13 cellular contexts compared by ENCODE assay signal in the genomic region with DNA sequence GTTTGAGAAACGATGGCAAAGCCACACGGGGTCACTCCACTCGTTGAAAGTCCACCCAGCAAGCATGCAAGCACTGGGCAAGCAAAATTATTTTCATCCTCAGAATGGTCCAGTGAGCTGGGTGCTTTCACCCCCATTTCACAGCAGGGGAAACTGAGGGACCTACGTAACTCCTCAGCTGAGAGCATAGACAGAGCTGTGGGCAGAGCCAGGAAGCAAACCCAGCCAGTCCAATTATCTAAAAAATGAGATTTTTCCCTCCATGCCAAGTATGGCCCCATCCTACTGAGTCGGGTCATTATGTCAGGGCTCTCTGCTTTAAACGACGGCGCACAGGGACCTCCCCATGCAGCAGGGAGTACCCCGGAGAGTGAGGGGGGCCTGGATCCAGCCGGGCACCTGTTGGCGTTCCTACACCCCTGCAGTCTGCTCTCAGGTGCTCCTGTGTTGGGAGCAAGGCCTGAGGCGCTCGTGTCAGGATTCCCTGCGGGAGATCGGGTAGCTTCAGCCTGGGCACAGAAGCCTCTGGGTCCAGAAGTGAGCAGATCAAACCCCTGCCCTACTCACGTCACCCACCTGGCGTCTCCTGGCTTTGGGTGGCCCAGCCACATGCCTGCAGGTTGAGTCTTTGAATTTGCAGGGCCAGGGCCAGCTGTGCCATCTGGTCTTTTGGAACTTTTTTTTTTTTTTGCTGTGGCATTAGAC. TPM values are rescaled to one million over a fixed set of nuclear protein-coding genes. Genes with fewer than 3 reads are reported as not detected.
DNase-seq lines count a peak whose midpoint lies in the region; TF ChIP-seq lines count a peak whose summit lies in the region.
"Had no signal": no experiment of that assay in that cellular context is flagged by ENCODE, and none has a peak within 500 bp of the region (broad histone marks: within the 10 kb centered on the region; RNA-seq: fewer than 3 reads in every experiment).

No MANE protein-coding gene starts in this region.

- WGBS in prostate gland = 77% methylated on average over 17 of the region's 17 CpGs

- intact Hi-C loops in prostate gland (cut with DNase I) = no loop called here

- H3K27me3 Mint-ChIP-seq in nephron progenitor cell (ENCODE audit: low read depth, poor library complexity) = peaks cover 11% of the 10 kb centered on the region

- H3K9me3 ChIP-seq in prostate gland = no peaks in the 10 kb centered on the region

- no peak for TF ChIP-seq POLR2A in prostate gland (IDR thresholded peaks at IDR 0.05)

- CTCF ChIA-PET in BJ (lab: Yijun Ruan, JAX) = interaction anchor here (0.6 to 1.5 kb wide), 3 partner anchors 10 to 90 kb away, joined by 3 to 4 read pairs (median 3); no protein-coding TSS in a partner anchor

- peaks cover 4% of the 10 kb centered on the region for H3K36me3 Mint-ChIP-seq in nephron progenitor cell (ENCODE audit: low read depth)
- H3K36me3 Mint-ChIP-seq: naive B cell had no signal

- POLR2A ChIA-PET in BJ (lab: Charles Lee) = interaction anchor here (0.7 kb wide), 2 partner anchors 77 to 79 kb away, joined by 4 read pairs; no protein-coding TSS in a partner anchor

- H3K4me3 ChIP-seq in BJ (ENCODE audit: low read depth, low read length) (0 out of 2 replicates have a peak overlapping the region, but pooled peaks have one; percentile 12), fibroblast of the aortic adventitia (ENCODE audit: low read depth, low read length) (peak overlapping the region; percentile 44), prostate gland (no peak overlapping the region)
- H3K4me3 ChIP-seq: SK-N-MC had no signal

- peaks cover 13% of the 10 kb centered on the region for H3K4me1 ChIP-seq in prostate gland (replicated peaks)

- H3K36me3 ChIP-seq in BJ (ENCODE audit: control insufficient read depth, insufficient read depth, low read length) (peaks cover 36% of the 10 kb centered on the region), prostate gland (no peaks in the 10 kb centered on the region)

- H3K27ac Mint-ChIP-seq in nephron progenitor cell = no peak overlapping the region
- H3K27ac Mint-ChIP-seq: B cell, naive B cell had no signal

- no peaks in the 10 kb centered on the region for H3K27me3 ChIP-seq in BJ (ENCODE audit: control insufficient read depth, insufficient read depth, low read length)
- H3K27me3 ChIP-seq in prostate gland (replicated peaks; ENCODE audit: insufficient read depth) = no peaks in the 10 kb centered on the region

- no peak overlapping the region for H3K4me3 Mint-ChIP-seq in nephron progenitor cell
- H3K4me3 Mint-ChIP-seq: B cell, naive B cell had no signal

- H3K4me1 Mint-ChIP-seq in nephron progenitor cell = peaks cover 67% of the 10 kb centered on the region
- H3K4me1 Mint-ChIP-seq: B cell, naive B cell had no signal

- no peaks in the 10 kb centered on the region for H3K9me3 Mint-ChIP-seq in nephron progenitor cell

- DNase-seq in BJ (ENCODE audit: low read depth) (no peak), NCI-H524 (lab: John Stamatoyannopoulos, UW) (peak; percentile 40 to 76), fibroblast of the aortic adventitia (ENCODE audit: low read depth) (no peak), prostate gland (ENCODE audit: low spot score) (no peak), DMS53 treated with DMSO at 0.1 percent for 48 hours (lab: John Stamatoyannopoulos, UW; ENCODE audit: unreplicated experiment) (no peak), RKO (ENCODE audit: low spot score) (no peak), NOMO-1 (lab: John Stamatoyannopoulos, UW; ENCODE audit: unreplicated experiment in 2 of 2) (no peak), nephron progenitor cell (no peak)
- DNase-seq: erythroblast, naive B cell, NCI-H510A had no signal

- no peak for TF ChIP-seq CTCF in BJ (IDR thresholded peaks at IDR 0.05; ENCODE audit: insufficient read depth, low read depth, low read length)
- TF ChIP-seq CTCF in fibroblast of the aortic adventitia (IDR thresholded peaks at IDR 0.05; ENCODE audit: insufficient read depth, low read length) = no peak
- no peak for TF ChIP-seq CTCF in prostate gland (IDR thresholded peaks at IDR 0.05)
- TF ChIP-seq CTCF in nephron progenitor cell (IDR thresholded peaks at IDR 0.05) = no peak

- peak overlapping the region; percentile 71 to 72 for H3K27ac ChIP-seq in prostate gland
- H3K27ac ChIP-seq: SK-N-MC had no signal

RNA-seq across cellular contexts. Expression of a gene that starts 17.3 kb away (rescaled TPM):
- 110 and 127 TPM in 2 replicates for polyA plus RNA-seq in BJ (2011; rRNA removed)
- 77.4 and 88.7 TPM in 2 replicates for polyA minus RNA-seq in BJ (2011; rRNA and poly(A)+ RNA removed)
- total RNA-seq in fibroblast of the aortic adventitia (ENCODE audit: low replicate concordance) (15.8 and 64.1 TPM in 2 replicates), prostate gland (10 to 100 TPM; 23.5 to 52.9 TPM)
- total RNA-seq: B cell had no signal

Comparison
In these comparisons a context has a peak if more than half of its experiments do, and no peak if none do; other contexts are left out.
1. DNase-seq: peak in NCI-H524 (2 of 2); none in BJ (single experiment), fibroblast of the aortic adventitia (single experiment), prostate gland (single experiment), DMS53 treated with DMSO at 0.1 percent for 48 hours (single experiment), RKO (single experiment), NOMO-1 (0 of 2) and nephron progenitor cell (single experiment).
2. H3K4me3 ChIP-seq: peak in BJ (single experiment) and fibroblast of the aortic adventitia (single experiment); none in prostate gland (0 of 2).